ENCODE assay signal across 1 cellular context in the genomic region with DNA sequence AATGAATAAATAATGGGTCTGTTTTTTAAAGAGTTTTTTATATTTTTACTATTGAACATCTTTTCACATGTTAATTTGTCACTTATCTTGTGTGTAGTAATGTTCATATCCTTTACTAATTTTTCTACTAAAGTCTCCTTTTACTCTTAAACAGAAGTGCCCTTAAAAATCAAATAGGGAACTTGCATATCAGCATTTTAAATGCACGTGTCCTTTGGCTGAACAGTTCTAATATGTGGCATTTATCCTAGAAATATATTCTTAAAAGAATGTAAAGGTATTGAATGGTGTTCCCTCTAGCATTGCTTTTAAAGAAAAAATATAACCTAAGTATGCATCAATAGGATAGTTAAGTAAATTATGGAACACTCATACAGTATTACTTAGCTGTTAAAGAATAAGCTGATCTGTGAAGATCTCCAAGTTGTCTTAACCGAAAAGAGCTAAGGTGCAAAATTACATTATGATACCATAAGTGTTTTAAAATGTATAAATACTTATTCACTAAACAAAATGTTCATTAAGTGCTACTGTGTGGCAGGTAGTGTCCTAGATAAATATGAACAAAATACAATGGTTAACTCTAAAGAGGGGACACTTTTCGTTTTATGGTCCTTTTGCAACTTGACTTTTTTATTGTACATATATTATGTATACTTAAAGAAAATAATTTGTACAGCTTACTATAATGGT.
TF ChIP-seq lines count a peak whose summit lies in the region.

No MANE protein-coding gene starts in this region.

TF ChIP-seq in HCT116, 20 proteins besides CTCF, POLR2A, EP300 and RAD21 (continued from another document):
- TF ChIP-seq EZH2phosphoT487 (IDR thresholded peaks at IDR 0.05; ENCODE audit: borderline replicate concordance) (no peak), SIN3A (IDR thresholded peaks at IDR 0.05; ENCODE audit: low read depth) (no peak), JUND (IDR thresholded peaks at IDR 0.05) (no peak)
